Comparison of ENCODE assay signal across 15 cellular contexts in the genomic region with DNA sequence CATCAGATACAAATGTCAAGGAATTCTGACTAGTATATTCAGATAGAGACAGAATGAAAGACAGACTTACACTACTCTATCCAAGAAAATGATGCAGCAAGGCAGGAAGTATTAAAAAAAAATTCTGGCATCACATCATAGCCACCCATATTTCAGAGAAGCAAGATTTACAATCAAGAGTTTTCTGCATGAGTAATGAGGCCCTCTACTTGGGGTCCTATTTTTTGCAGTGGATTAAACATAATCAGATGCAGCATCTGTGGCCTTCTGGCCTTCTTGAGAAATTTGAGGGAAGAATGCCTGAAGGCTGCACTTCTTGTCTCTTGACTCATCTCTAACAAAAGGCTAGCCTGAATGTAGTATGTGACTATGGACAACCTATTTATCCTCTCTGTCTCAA. TPM values are rescaled to one million over a fixed set of nuclear protein-coding genes. Genes with fewer than 3 reads are reported as not detected.
DNase-seq lines count a peak whose midpoint lies in the region; FAIRE-seq and TF ChIP-seq lines count a peak whose summit lies in the region.
"Had no signal": no experiment of that assay in that cellular context is flagged by ENCODE, and none has a peak within 500 bp of the region (broad histone marks: within the 10 kb centered on the region; RNA-seq: fewer than 3 reads in every experiment).

No MANE protein-coding gene starts in this region.

- H3K27me3 ChIP-seq in small intestine (ENCODE audit: control insufficient read depth in 2 of 2, insufficient read depth in 2 of 2, low read length in 2 of 2), result no peaks in the 10 kb centered on the region
- H3K27me3 ChIP-seq: testis had no signal

- DNase-seq in AG10803 (ENCODE audit: low read depth) (peak; percentile 98), NCI-H226 (peak; percentile 54), cardiac fibroblast (ENCODE audit: low read depth in 2 of 2) (peak; percentile 57 to 74), left kidney (ENCODE audit: low read depth, low spot score) (peak; percentile 19), small intestine (no peak), middle frontal gyrus (ENCODE audit: extremely low spot score, low spot score) (no peak), SK-N-DZ (ENCODE audit: low spot score) (no peak), DMS79 (lab: John Stamatoyannopoulos, UW) (no peak)
- DNase-seq: activated CD4-positive, alpha-beta T cell treated with anti-CD3 and anti-CD28 coated beads for 1 hour; kidney glomerular epithelial cell; NCI-H1436; T-cell; testis had no signal

- no peaks in the 10 kb centered on the region for H3K36me3 ChIP-seq in small intestine (ENCODE audit: control insufficient read depth in 2 of 2, insufficient read depth in 2 of 2, low read length in 2 of 2)

- no peaks in the 10 kb centered on the region for H3K4me1 ChIP-seq in small intestine (ENCODE audit: control insufficient read depth in 2 of 2, insufficient read depth in 1 of 2, low read depth in 1 of 2, low read length in 1 of 2)
- H3K4me1 ChIP-seq: testis had no signal

- no peak overlapping the region for H3K4me3 ChIP-seq in AG10803 (ENCODE audit: low read length)
- H3K4me3 ChIP-seq in cardiac fibroblast (replicated peaks in 1 of 2; ENCODE audit: low read depth in 2 of 2, low read length in 2 of 2), result no peak overlapping the region
- H3K4me3 ChIP-seq in small intestine (ENCODE audit: low read depth in 1 of 2, low read length in 2 of 2), result no peak overlapping the region
- H3K4me3 ChIP-seq: K562, testis had no signal

- H3K9me3 ChIP-seq in small intestine (ENCODE audit: control insufficient read depth, low read depth), result no peaks in the 10 kb centered on the region
- H3K9me3 ChIP-seq: testis had no signal

- TF ChIP-seq CTCF in AG10803 (conservative IDR thresholded peaks at IDR 0.05; ENCODE audit: low read length), result no peak
- TF ChIP-seq CTCF in cardiac fibroblast (IDR thresholded peaks at IDR 0.05; ENCODE audit: low read depth, low read length), result no peak

- no peak overlapping the region for H3K27ac ChIP-seq in small intestine (ENCODE audit: low read depth in 1 of 2, low read length in 1 of 2)
- H3K27ac ChIP-seq: C4-2B, testis had no signal

- FAIRE-seq in small intestine (lab: Jason Lieb, UNC), result no peak
- FAIRE-seq: K562 had no signal

RNA-seq across cellular contexts. Expression of a gene that starts 48.2 kb away (rescaled TPM):
- 1 to 10 TPM in 1 of 3 donors, under 1 TPM in 2; 0.22 to 1.7 (median 0.27) TPM for polyA plus RNA-seq in small intestine
- 10.2 and 10.8 TPM in 2 replicates for polyA plus RNA-seq in SK-N-DZ (2014; cell fraction: cytosol; rRNA removed)
- 9.5 and 10.2 TPM in 2 replicates for polyA plus RNA-seq in SK-N-DZ (2014; cell fraction: nucleus; rRNA removed)

Comparison
In these comparisons a context has a peak if more than half of its experiments do, and no peak if none do; other contexts are left out.
1. DNase-seq: peak in AG10803 (single experiment), NCI-H226 (single experiment), cardiac fibroblast (2 of 2) and left kidney (single experiment); none in small intestine (single experiment), middle frontal gyrus (single experiment), SK-N-DZ (single experiment) and DMS79 (single experiment).